Comparison of ENCODE assay signal across 17 cellular contexts in genomic region chr10:124977648-124978375, GRCh38. TPM values are rescaled to one million over a fixed set of nuclear protein-coding genes. Genes with fewer than 3 reads are reported as not detected.
DNase-seq lines count a peak whose midpoint lies in the region; ATAC-seq and TF ChIP-seq lines count a peak whose summit lies in the region.
"Had no signal": no experiment of that assay in that cellular context is flagged by ENCODE, and none has a peak within 500 bp of the region (broad histone marks: within the 10 kb centered on the region; RNA-seq: fewer than 3 reads in every experiment).

No MANE protein-coding gene starts in this region.

- no peak overlapping the region for H2AK9ac ChIP-seq in IMR-90 (replicated peaks; ENCODE audit: low read depth, low read length, poor library complexity)

- no peak overlapping the region for H4K5ac ChIP-seq in IMR-90 (ENCODE audit: low read depth, low read length)

- H2AFZ ChIP-seq in IMR-90 (replicated peaks; ENCODE audit: low read length, poor library complexity): no peak overlapping the region
- no peak overlapping the region for H2AFZ ChIP-seq in mammary epithelial cell (ENCODE audit: low read depth, low read length)

- no peaks in the 10 kb centered on the region for H3K27me3 Mint-ChIP-seq in CD4-positive, CD25-positive, alpha-beta regulatory T cell
- no peaks in the 10 kb centered on the region for H3K27me3 Mint-ChIP-seq in effector memory CD8-positive, alpha-beta T cell
- H3K27me3 Mint-ChIP-seq in naive thymus-derived CD8-positive, alpha-beta T cell: no peaks in the 10 kb centered on the region
- no peaks in the 10 kb centered on the region for H3K27me3 Mint-ChIP-seq in stimulated activated memory B cell treated with anti-CD40 and anti-IgM and Interleukin-4, amounts not matched to agents 10 μg/mL and 1 μg/mL and 100 μg/mL, for 72 hours

- H3K36me3 Mint-ChIP-seq in CD4-positive, CD25-positive, alpha-beta regulatory T cell: peaks cover 48% of the 10 kb centered on the region
- peaks cover 63% of the 10 kb centered on the region for H3K36me3 Mint-ChIP-seq in effector memory CD8-positive, alpha-beta T cell (ENCODE audit: insufficient read depth)
- peaks cover 0 to 85% (median 12%) of the 10 kb centered on the region in 3 donors for H3K36me3 Mint-ChIP-seq in naive thymus-derived CD8-positive, alpha-beta T cell
- peaks cover 57% of the 10 kb centered on the region for H3K36me3 Mint-ChIP-seq in stimulated activated memory B cell treated with anti-CD40 and anti-IgM and Interleukin-4, amounts not matched to agents 10 μg/mL and 1 μg/mL and 100 μg/mL, for 72 hours

- H3K4me2 ChIP-seq in IMR-90 (ENCODE audit: low read depth, low read length) (no peak overlapping the region), mammary epithelial cell (ENCODE audit: insufficient read depth, low read depth, low read length) (no peak overlapping the region)
- H3K4me2 ChIP-seq: smooth muscle cell had no signal

- H3K27ac ChIP-seq in CD4-positive, CD25-positive, alpha-beta regulatory T cell (ENCODE audit: insufficient read depth, low read length, poor library complexity, severe bottlenecking): no peak overlapping the region
- H3K27ac ChIP-seq in IMR-90 (ENCODE audit: insufficient read depth, low read length) (no peak overlapping the region), mammary epithelial cell (ENCODE audit: insufficient read depth, low read depth, low read length) (no peak overlapping the region)
- H3K27ac ChIP-seq: gastroesophageal sphincter, uterus had no signal

- no peak for TF ChIP-seq RAD21 in IMR-90 (IDR thresholded peaks at IDR 0.05; ENCODE audit: low read length)

- no peak overlapping the region for H2AK5ac ChIP-seq in IMR-90 (ENCODE audit: low read depth, low read length)

- H3K79me1 ChIP-seq in IMR-90 (ENCODE audit: low read depth in 1 of 2, low read length in 2 of 2): peaks cover 37 to 66% of the 10 kb centered on the region in 2 experiments

- H4K91ac ChIP-seq in IMR-90 (ENCODE audit: insufficient read depth, low read depth, low read length): no peak overlapping the region

- no peak overlapping the region for H2BK5ac ChIP-seq in IMR-90 (ENCODE audit: low read depth, low read length, poor library complexity, severe bottlenecking)

- no peak overlapping the region for H3K4ac ChIP-seq in IMR-90 (ENCODE audit: low read depth, low read length)

- no peak for DNase-seq in CD4-positive, CD25-positive, alpha-beta regulatory T cell
- DNase-seq in IMR-90 (no peak), mammary epithelial cell (no peak), cortex of kidney (lab: John Stamatoyannopoulos, UW) (no peak)
- DNase-seq in effector memory CD8-positive, alpha-beta T cell: no peak
- DNase-seq in naive thymus-derived CD8-positive, alpha-beta T cell: no peak
- DNase-seq in stimulated activated CD4-positive, alpha-beta T cell treated with anti-CD3 and anti-CD28 coated beads, Interleukin-4, amount 100 ng/mL, for 1 hour: no peak
- DNase-seq: activated CD4-positive, CD25-positive, alpha-beta regulatory T cell treated with anti-CD3 and anti-CD28 coated beads, Interleukin-2, amount 50 U/mL, for 72 hours; activated CD8-positive, alpha-beta memory T cell treated with anti-CD3 and anti-CD28 coated beads, Interleukin-2, amount 50 U/mL, for 4 hours; NCI-H2171 treated with DMSO at 0.1 percent for 48 hours; occipital lobe; stimulated activated naive CD8-positive, alpha-beta T cell treated with anti-CD3 and anti-CD28 coated beads, Interleukin-15, Interleukin-2, amounts not matched to agents 100 U/mL and 50 U/mL, for 24 hours; uterus had no signal

- no peak overlapping the region for H3K18ac ChIP-seq in IMR-90 (ENCODE audit: low read depth, low read length)

- CTCF ChIA-PET in IMR-90 (lab: Yijun Ruan, JAX): no interaction called here
- CTCF ChIA-PET in mammary epithelial cell (lab: Charles Lee; ENCODE audit: low non-redundant PET): no interaction called here

- no peak overlapping the region for H3K14ac ChIP-seq in IMR-90 (replicated peaks; ENCODE audit: low read depth, low read length)

- intact Hi-C loops in IMR-90 (cut with micrococcal nuclease) (loop anchor here (5.0 kb wide), 1 partner anchor 61 kb away; no protein-coding TSS in a partner anchor), mammary epithelial cell (cut with micrococcal nuclease) (no loop called here)

- H2BK20ac ChIP-seq in IMR-90 (ENCODE audit: low read depth, low read length): no peak overlapping the region

- no peak overlapping the region for H3K23ac ChIP-seq in IMR-90 (ENCODE audit: low read depth, low read length)

- H3K4me1 ChIP-seq in CD4-positive, CD25-positive, alpha-beta regulatory T cell (ENCODE audit: control insufficient read depth, insufficient read depth, low read length, poor library complexity, severe bottlenecking): no peaks in the 10 kb centered on the region
- H3K4me1 ChIP-seq in IMR-90 (ENCODE audit: control insufficient read depth, insufficient read depth, low read length) (peaks cover 3% of the 10 kb centered on the region; the same call in 1 of the 2 replicates), mammary epithelial cell (ENCODE audit: insufficient read depth, low read length) (no peaks in the 10 kb centered on the region)
- H3K4me1 ChIP-seq: uterus had no signal

- H2BK15ac ChIP-seq in IMR-90 (ENCODE audit: low read depth, low read length): no peak overlapping the region

- no peak overlapping the region for H3K9ac ChIP-seq in IMR-90 (ENCODE audit: low read depth, low read length)
- no peak overlapping the region for H3K9ac ChIP-seq in mammary epithelial cell (ENCODE audit: insufficient read depth, low read length)

- no peaks in the 10 kb centered on the region for H3K9me3 Mint-ChIP-seq in CD4-positive, CD25-positive, alpha-beta regulatory T cell
- no peaks in the 10 kb centered on the region for H3K9me3 Mint-ChIP-seq in effector memory CD8-positive, alpha-beta T cell
- no peaks in the 10 kb centered on the region for H3K9me3 Mint-ChIP-seq in naive thymus-derived CD8-positive, alpha-beta T cell
- no peaks in the 10 kb centered on the region for H3K9me3 Mint-ChIP-seq in stimulated activated memory B cell treated with anti-CD40 and anti-IgM and Interleukin-4, amounts not matched to agents 10 μg/mL and 1 μg/mL and 100 μg/mL, for 72 hours
- H3K9me3 Mint-ChIP-seq: activated naive CD4-positive, alpha-beta T cell treated with anti-CD3 and anti-CD28 coated beads, Interleukin-2, amount 50 U/mL, for 72 hours had no signal

- BruUV-seq in IMR-90 (replicated peaks; lab: Mats Ljungman, UMichigan): no TSS peak
- BruUV-seq in mammary epithelial cell (replicated peaks; lab: Mats Ljungman, UMichigan): no TSS peak

- H3K9me1 ChIP-seq in IMR-90 (ENCODE audit: insufficient read depth, low read length): peaks cover 16% of the 10 kb centered on the region; the same call in 1 of the 2 replicates

- peaks cover 26% of the 10 kb centered on the region for H3K79me2 ChIP-seq in mammary epithelial cell (ENCODE audit: insufficient read depth, low read length)

- no peaks in the 10 kb centered on the region for H3K27me3 ChIP-seq in CD4-positive, CD25-positive, alpha-beta regulatory T cell (ENCODE audit: control insufficient read depth, insufficient read depth, low read length)
- H3K27me3 ChIP-seq in IMR-90 (ENCODE audit: control insufficient read depth, insufficient read depth, low read length): no peaks in the 10 kb centered on the region
- no peaks in the 10 kb centered on the region for H3K27me3 ChIP-seq in mammary epithelial cell (ENCODE audit: insufficient read depth, low read length)
- H3K27me3 ChIP-seq: gastroesophageal sphincter, uterus had no signal

- no peak for TF ChIP-seq POLR2A in IMR-90 (IDR thresholded peaks at IDR 0.05; ENCODE audit: low read depth, low read length)

- no peak overlapping the region for H3K56ac ChIP-seq in IMR-90 (ENCODE audit: extremely low read depth, insufficient read depth, low read length)

- in situ Hi-C loops in IMR-90 (cut with MboI; ENCODE audit: low sequenced_read_pairs): loop anchor here (25.0 kb wide), 1 partner anchor 441 kb away; no protein-coding TSS in a partner anchor
- in situ Hi-C loops in mammary epithelial cell (cut with MboI; ENCODE audit: low sequenced_read_pairs in 2 of 2): no loop called here

- dilution Hi-C loops in IMR-90 (cut with HindIII; ENCODE audit: low sequenced_read_pairs, unreplicated experiment): no loop called here
- dilution Hi-C loops in mammary epithelial cell (cut with HindIII; ENCODE audit: low sequenced_read_pairs): no loop called here

- H4K8ac ChIP-seq in IMR-90 (ENCODE audit: low read depth in 2 of 2, low read length in 2 of 2): no peak overlapping the region

- H4K20me1 ChIP-seq in IMR-90 (ENCODE audit: insufficient read depth, low read length) (peaks cover 44% of the 10 kb centered on the region), mammary epithelial cell (ENCODE audit: insufficient read depth, low read length) (no peaks in the 10 kb centered on the region)

- TF ChIP-seq CTCF in IMR-90 (conservative IDR thresholded peaks at IDR 0.05; ENCODE audit: low read depth, low read length) (no peak), mammary epithelial cell (conservative IDR thresholded peaks at IDR 0.05 in 1 of 2, IDR thresholded peaks at IDR 0.05 in 1 of 2; ENCODE audit: extremely low read depth in 1 of 2, insufficient read depth in 1 of 2, low read depth in 1 of 2, low read length in 2 of 2) (no peak)

- peaks cover 17 to 35% (median 22%) of the 10 kb centered on the region in 4 donors for H3K4me1 Mint-ChIP-seq in CD4-positive, CD25-positive, alpha-beta regulatory T cell
- peaks cover 29 to 31% of the 10 kb centered on the region in 2 donors for H3K4me1 Mint-ChIP-seq in effector memory CD8-positive, alpha-beta T cell (ENCODE audit: low read depth in 2 of 2)
- H3K4me1 Mint-ChIP-seq in naive thymus-derived CD8-positive, alpha-beta T cell: peaks cover 19 to 38% (median 28%) of the 10 kb centered on the region in 4 donors
- peaks cover 7% of the 10 kb centered on the region for H3K4me1 Mint-ChIP-seq in stimulated activated memory B cell treated with anti-CD40 and anti-IgM and Interleukin-4, amounts not matched to agents 10 μg/mL and 1 μg/mL and 100 μg/mL, for 72 hours

- no peak overlapping the region for H3K4me3 ChIP-seq in CD4-positive, CD25-positive, alpha-beta regulatory T cell (ENCODE audit: low read depth, low read length)
- H3K4me3 ChIP-seq in IMR-90 (ENCODE audit: insufficient read depth, low read depth, low read length): no peak overlapping the region
- no peak overlapping the region for H3K4me3 ChIP-seq in mammary epithelial cell (replicated peaks in 1 of 3; ENCODE audit: insufficient read depth in 1 of 3, low read depth in 2 of 3, low read length in 3 of 3)
- H3K4me3 ChIP-seq: gastroesophageal sphincter, smooth muscle cell, uterus had no signal

- no peak overlapping the region for H3K4me3 Mint-ChIP-seq in CD4-positive, CD25-positive, alpha-beta regulatory T cell
- no peak overlapping the region for H3K4me3 Mint-ChIP-seq in effector memory CD8-positive, alpha-beta T cell
- peak overlapping the region in 1 of 10 donors; percentile 19 for H3K4me3 Mint-ChIP-seq in naive thymus-derived CD8-positive, alpha-beta T cell
- H3K4me3 Mint-ChIP-seq in stimulated activated memory B cell treated with anti-CD40 and anti-IgM and Interleukin-4, amounts not matched to agents 10 μg/mL and 1 μg/mL and 100 μg/mL, for 72 hours: no peak overlapping the region

- ATAC-seq in CD4-positive, CD25-positive, alpha-beta regulatory T cell (ENCODE audit: low read depth in 2 of 2): no peak
- peak; percentile 53 for ATAC-seq in IMR-90 (ENCODE audit: low read depth)
- ATAC-seq in effector memory CD8-positive, alpha-beta T cell (replicated peaks): no peak
- ATAC-seq in naive thymus-derived CD8-positive, alpha-beta T cell: no peak
- no peak for ATAC-seq in stimulated activated memory B cell treated with anti-CD40 and anti-IgM and Interleukin-4, amounts not matched to agents 10 μg/mL and 1 μg/mL and 100 μg/mL, for 72 hours
- ATAC-seq: activated naive CD4-positive, alpha-beta T cell treated with anti-CD3 and anti-CD28 coated beads, Interleukin-2, amount 50 U/mL, for 72 hours; gastroesophageal sphincter; stimulated activated naive CD8-positive, alpha-beta T cell treated with anti-CD3 and anti-CD28 coated beads, Interleukin-15, Interleukin-2, amounts not matched to agents 100 U/mL and 50 U/mL, for 24 hours had no signal

- peak overlapping the region in 2 of 3 donors; percentile 62 to 70 for H3K27ac Mint-ChIP-seq in CD4-positive, CD25-positive, alpha-beta regulatory T cell
- H3K27ac Mint-ChIP-seq in effector memory CD8-positive, alpha-beta T cell: peak overlapping the region; percentile 77 to 86
- peak overlapping the region; percentile 1 to 76 (median 27) for H3K27ac Mint-ChIP-seq in naive thymus-derived CD8-positive, alpha-beta T cell
- no peak overlapping the region for H3K27ac Mint-ChIP-seq in stimulated activated memory B cell treated with anti-CD40 and anti-IgM and Interleukin-4, amounts not matched to agents 10 μg/mL and 1 μg/mL and 100 μg/mL, for 72 hours
- H3K27ac Mint-ChIP-seq: activated naive CD4-positive, alpha-beta T cell treated with anti-CD3 and anti-CD28 coated beads, Interleukin-2, amount 50 U/mL, for 72 hours had no signal

- H2BK120ac ChIP-seq in IMR-90 (ENCODE audit: low read depth, low read length): no peak overlapping the region

- WGBS in IMR-90 (ENCODE audit: extremely low coverage in 2 of 2, insufficient read length in 1 of 2), 2 experiments: 83% methylated on average over 1 of the region's 4 CpGs; no CpG with 5 or more reads in 1 of the 2 experiments
- WGBS in mammary epithelial cell (ENCODE audit: low coverage, missing lambda C conversion rate): 56% methylated on average over 3 of the region's 4 CpGs

- H3K9me3 ChIP-seq in CD4-positive, CD25-positive, alpha-beta regulatory T cell (ENCODE audit: control insufficient read depth in 2 of 2, low read length in 2 of 2): no peaks in the 10 kb centered on the region
- no peaks in the 10 kb centered on the region for H3K9me3 ChIP-seq in IMR-90 (ENCODE audit: control insufficient read depth, insufficient read depth, low read length)
- no peaks in the 10 kb centered on the region for H3K9me3 ChIP-seq in mammary epithelial cell (replicated peaks; ENCODE audit: insufficient read depth, low read length)
- H3K9me3 ChIP-seq: gastroesophageal sphincter, uterus had no signal

- H3K36me3 ChIP-seq in CD4-positive, CD25-positive, alpha-beta regulatory T cell (ENCODE audit: control insufficient read depth, insufficient read depth, low read length): peaks cover 74% of the 10 kb centered on the region
- H3K36me3 ChIP-seq in IMR-90 (ENCODE audit: control insufficient read depth, insufficient read depth, low read length) (peaks cover 28% of the 10 kb centered on the region), mammary epithelial cell (ENCODE audit: insufficient read depth, low read length) (peaks cover 11% of the 10 kb centered on the region)
- H3K36me3 ChIP-seq: uterus had no signal

- POLR2A ChIA-PET in IMR-90 (lab: Charles Lee; ENCODE audit: unreplicated experiment): no interaction called here
- POLR2A ChIA-PET in naive thymus-derived CD8-positive, alpha-beta T cell (lab: Charles Lee): interaction anchor here (0.6 to 0.7 kb wide), 2 partner anchors 9 to 137 kb away, joined by 3 to 4 read pairs; no protein-coding TSS in a partner anchor

RNA-seq across cellular contexts. Expression of gene ZRANB1, which starts 35.9 kb away (rescaled TPM):
- total RNA-seq in CD4-positive, CD25-positive, alpha-beta regulatory T cell: 27.8 TPM
- 1 to 10 TPM; 6.6 to 9.4 (median 6.8) TPM for polyA plus RNA-seq in CD4-positive, CD25-positive, alpha-beta regulatory T cell
- total RNA-seq in IMR-90 (2012; rRNA removed) (24.7 and 30.3 TPM in 2 replicates), mammary epithelial cell (10 to 100 TPM; 14.0 to 19.3 TPM)
- polyA plus RNA-seq in IMR-90 (2012; rRNA removed) (9.1 and 11.2 TPM in 2 replicates), mammary epithelial cell (5.6 TPM)
- polyA plus RNA-seq in IMR-90 (2012; cell fraction: cytosol; rRNA removed): 3.0 and 4.6 TPM in 2 replicates
- 2.6 and 15.3 TPM in 2 replicates for polyA plus RNA-seq in IMR-90 (2012; cell fraction: nucleus; rRNA removed; ENCODE audit: low replicate concordance)
- 10 to 100 TPM; 24.8 to 25.0 TPM for total RNA-seq in naive thymus-derived CD8-positive, alpha-beta T cell
- 10 to 100 TPM in 1 of 3 donors, 1 to 10 TPM in 2; 7.0 to 11.7 (median 9.0) TPM for polyA plus RNA-seq in naive thymus-derived CD8-positive, alpha-beta T cell
- polyA minus RNA-seq in mammary epithelial cell: 9.1 TPM
